Comparison of ENCODE assay signal across 6 cellular contexts in genomic region chr19:45717983-45718650, GRCh38. TPM values are rescaled to one million over a fixed set of nuclear protein-coding genes. Genes with fewer than 3 reads are reported as not detected.
DNase-seq lines count a peak whose midpoint lies in the region; ATAC-seq and TF ChIP-seq lines count a peak whose summit lies in the region.

No MANE protein-coding gene starts in this region.

- H3K36me3 ChIP-seq in iPS DF 6.9 (ENCODE audit: control insufficient read depth, insufficient read depth, low read length), result peaks cover 3% of the 10 kb centered on the region; the same call in 1 of the 2 replicates
- H3K36me3 ChIP-seq in uterus, result no peaks in the 10 kb centered on the region

- H3K27ac Mint-ChIP-seq in activated naive CD4-positive, alpha-beta T cell treated with anti-CD3 and anti-CD28 coated beads, Interleukin-2, amount 50 U/mL, for 24 hours, result peak overlapping the region; percentile 88

- no peaks in the 10 kb centered on the region for H3K9me3 Mint-ChIP-seq in activated naive CD4-positive, alpha-beta T cell treated with anti-CD3 and anti-CD28 coated beads, Interleukin-2, amount 50 U/mL, for 24 hours

- ATAC-seq in HG03521 (IDR thresholded peaks at IDR 0.05; ENCODE audit: unreplicated experiment), result no peak

- H3K27me3 ChIP-seq in iPS DF 6.9 (ENCODE audit: control insufficient read depth, insufficient read depth, low read length), result no peaks in the 10 kb centered on the region
- no peaks in the 10 kb centered on the region for H3K27me3 ChIP-seq in uterus

- no peak for TF ChIP-seq CTCF in uterus (IDR thresholded peaks at IDR 0.05)

- no CpG with 5 or more reads among the region's 12 CpGs for WGBS in iPS DF 6.9 (ENCODE audit: insufficient coverage, insufficient read length)

- TF ChIP-seq POLR2A in uterus (IDR thresholded peaks at IDR 0.05), result no peak

- H3K36me3 Mint-ChIP-seq in activated naive CD4-positive, alpha-beta T cell treated with anti-CD3 and anti-CD28 coated beads, Interleukin-2, amount 50 U/mL, for 24 hours, result peaks cover 14% of the 10 kb centered on the region

- H3K4me1 ChIP-seq in iPS DF 6.9 (ENCODE audit: control insufficient read depth, insufficient read depth, low read length) (peaks cover 2% of the 10 kb centered on the region; the same call in 1 of the 2 replicates), uterus (peaks cover 0 to 4% of the 10 kb centered on the region in 2 donors)

- no peak for DNase-seq in activated naive CD4-positive, alpha-beta T cell treated with anti-CD3 and anti-CD28 coated beads, Interleukin-2, amount 50 U/mL, for 16 hours
- DNase-seq in iPS DF 6.9 (ENCODE audit: low read depth, low spot score) (no peak), uterus (no peak), RKO (ENCODE audit: low spot score) (no peak)

- H3K27me3 Mint-ChIP-seq in activated naive CD4-positive, alpha-beta T cell treated with anti-CD3 and anti-CD28 coated beads, Interleukin-2, amount 50 U/mL, for 24 hours, result no peaks in the 10 kb centered on the region

- intact Hi-C loops in uterus (cut with DNase I; ENCODE audit: low total_unique reads), result no loop called here

- H3K4me3 ChIP-seq in iPS DF 6.9 (ENCODE audit: low read length) (peak overlapping the region; percentile 39; the same call in 1 of the 2 replicates), uterus (peak overlapping the region; percentile 79 to 93)

- H3K27ac ChIP-seq in iPS DF 6.9 (ENCODE audit: low read length) (no peak overlapping the region), uterus (peak overlapping the region; percentile 92 to 98)

- peak overlapping the region; percentile 96 for H3K4me3 Mint-ChIP-seq in activated naive CD4-positive, alpha-beta T cell treated with anti-CD3 and anti-CD28 coated beads, Interleukin-2, amount 50 U/mL, for 24 hours

- H3K4me1 Mint-ChIP-seq in activated naive CD4-positive, alpha-beta T cell treated with anti-CD3 and anti-CD28 coated beads, Interleukin-2, amount 50 U/mL, for 24 hours, result peaks cover 46% of the 10 kb centered on the region

- H3K9me3 ChIP-seq in iPS DF 6.9 (ENCODE audit: control insufficient read depth, insufficient read depth, low read length), result no peaks in the 10 kb centered on the region
- no peaks in the 10 kb centered on the region for H3K9me3 ChIP-seq in uterus

RNA-seq across cellular contexts. Expression of gene FBXO46, which starts 12.6 kb away (rescaled TPM):
- 10 to 100 TPM in 3 of 4 donors, 1 to 10 TPM in 1; 7.0 to 36.1 (median 15.2) TPM for total RNA-seq in uterus

RNA-seq across cellular contexts. Expression of gene MEIOSIN, which starts 15.1 kb away (rescaled TPM):
- total RNA-seq in uterus, result not detected

RNA-seq across cellular contexts. Expression of gene QPCTL, which starts 25.7 kb away (rescaled TPM):
- total RNA-seq in uterus, result 10 to 100 TPM in 1 of 4 donors, 1 to 10 TPM in 2, not detected in 1; 6.5 to 18.2 (median 9.5) TPM

RNA-seq across cellular contexts. Expression of gene SNRPD2, which starts 26.4 kb away (rescaled TPM):
- 100 to 1,000 TPM in 3 of 4 donors, 10 to 100 TPM in 1; 96.0 to 386 (median 310) TPM for total RNA-seq in uterus

RNA-seq across cellular contexts. Expression of gene GIPR, which starts 50.1 kb away (rescaled TPM):
- total RNA-seq in uterus, result under 1 TPM in 1 of 4 donors, not detected in 3; 0.98 TPM
